ENCODE assay signal across 6 cellular contexts in genomic region chr17:75271955-75272847, GRCh38. TPM values are rescaled to one million over a fixed set of nuclear protein-coding genes. Genes with fewer than 3 reads are reported as not detected.
A peak's percentile ranks its signal among the peaks of the same experiment; 100 is the strongest.
DNase-seq lines count a peak whose midpoint lies in the region; TF ChIP-seq lines count a peak whose summit lies in the region.

No MANE protein-coding gene starts in this region.

- no peak for TF ChIP-seq RAD21 in neural cell (conservative IDR thresholded peaks at IDR 0.05)

- peak overlapping the region; percentile 75 for H3K9ac ChIP-seq in neural cell (ENCODE audit: low read length)

- TF ChIP-seq EP300 in neural cell (conservative IDR thresholded peaks at IDR 0.05; ENCODE audit: poor library complexity, severe bottlenecking) = no peak

- H3K9me2 ChIP-seq in neural cell (ENCODE audit: insufficient read depth, low read length) = no peaks in the 10 kb centered on the region

- H3K27me3 Mint-ChIP-seq in brain = no peaks in the 10 kb centered on the region

- peak overlapping the region; percentile 79 to 90 (median 84) for H3K4me3 Mint-ChIP-seq in brain

- peak overlapping the region; percentile 53 to 78 (median 67) for H3K27ac Mint-ChIP-seq in brain

- H3K4me3 ChIP-seq in neural cell (ENCODE audit: low read length) = peak overlapping the region; percentile 93

- H3K79me2 ChIP-seq in neural cell (replicated peaks; ENCODE audit: insufficient read depth, low read length) = no peaks in the 10 kb centered on the region

- peaks cover 37% of the 10 kb centered on the region for H3K4me1 Mint-ChIP-seq in brain

- peak; percentile 39 for DNase-seq in activated CD4-positive, alpha-beta T cell treated with anti-CD3 and anti-CD28 coated beads for 48 hours
- no peak for DNase-seq in activated CD4-positive, alpha-beta T cell treated with anti-CD3 and anti-CD28 coated beads for 4 hours
- DNase-seq in ecto neural progenitor cell (ENCODE audit: low spot score) (no peak), HCEC 1CT (no peak)

- H3K36me3 ChIP-seq in neural cell (ENCODE audit: insufficient read depth, low read length) = no peaks in the 10 kb centered on the region

- TF ChIP-seq CTCF in brain (conservative IDR thresholded peaks at IDR 0.05) = no peak
- TF ChIP-seq CTCF in neural cell (IDR thresholded peaks at IDR 0.05; ENCODE audit: poor library complexity, severe bottlenecking) = no peak

- peak overlapping the region; percentile 53 for H3K4me2 ChIP-seq in neural cell (ENCODE audit: low read length)

- no peaks in the 10 kb centered on the region for H4K20me1 ChIP-seq in neural cell (ENCODE audit: insufficient read depth)

- no peak overlapping the region for H2AFZ ChIP-seq in neural cell (ENCODE audit: low read depth, low read length)

- no peaks in the 10 kb centered on the region for H3K9me3 ChIP-seq in neural cell (ENCODE audit: low read length)

- H3K27ac ChIP-seq in neural cell (ENCODE audit: low read length) = no peak overlapping the region

- no peaks in the 10 kb centered on the region for H3K27me3 ChIP-seq in neural cell (ENCODE audit: insufficient read depth, low read depth, low read length)

- H3K36me3 Mint-ChIP-seq in brain = no peaks in the 10 kb centered on the region

- H3F3A ChIP-seq in neural cell (ENCODE audit: insufficient read depth, low read length, poor library complexity, severe bottlenecking) = no peaks in the 10 kb centered on the region

- H3K9me3 Mint-ChIP-seq in brain = no peaks in the 10 kb centered on the region

TF ChIP-seq in neural cell, 6 proteins besides CTCF, POLR2A, EP300 and RAD21:
- TF ChIP-seq POLR2AphosphoS5 (IDR thresholded peaks at IDR 0.05) = no peak
- no peak for TF ChIP-seq SMC3 (conservative IDR thresholded peaks at IDR 0.05; ENCODE audit: poor library complexity)
- no peak for TF ChIP-seq TAF1 (IDR thresholded peaks at IDR 0.05; ENCODE audit: low read depth)
- no peak for TF ChIP-seq REST (IDR thresholded peaks at IDR 0.05; ENCODE audit: borderline replicate concordance)
- no peak for TF ChIP-seq MXI1 (conservative IDR thresholded peaks at IDR 0.05; ENCODE audit: poor library complexity, severe bottlenecking)
- no peak for TF ChIP-seq EZH2 (IDR thresholded peaks at IDR 0.05; ENCODE audit: borderline replicate concordance, insufficient read depth, low read length, poor library complexity, severe bottlenecking)

RNA-seq across cellular contexts. Expression of gene MIF4GD, which starts 1.2 kb away (rescaled TPM):
- 47.6 TPM for polyA plus RNA-seq in brain (ENCODE audit: insufficient read depth, low read depth, low replicate concordance)
- 27.7 and 35.2 TPM in 2 replicates for polyA plus RNA-seq in neural cell
- polyA minus RNA-seq in neural cell = 21.1 and 27.3 TPM in 2 replicates

RNA-seq across cellular contexts. Expression of gene MRPS7, which starts 10.5 kb away (rescaled TPM):
- polyA plus RNA-seq in brain (ENCODE audit: insufficient read depth, low read depth, low replicate concordance) = 64.9 TPM
- polyA plus RNA-seq in neural cell = 50.6 and 63.3 TPM in 2 replicates
- 34.3 and 34.6 TPM in 2 replicates for polyA minus RNA-seq in neural cell

RNA-seq across cellular contexts. Expression of gene GGA3, which starts 10.8 kb away (rescaled TPM):
- polyA plus RNA-seq in brain (ENCODE audit: insufficient read depth, low read depth, low replicate concordance) = 25.2 TPM
- polyA plus RNA-seq in neural cell = 15.7 and 19.6 TPM in 2 replicates
- polyA minus RNA-seq in neural cell = 19.2 and 21.2 TPM in 2 replicates

RNA-seq across cellular contexts. Expression of gene SLC25A19, which starts 17.0 kb away (rescaled TPM):
- 22.0 TPM for polyA plus RNA-seq in brain (ENCODE audit: insufficient read depth, low read depth, low replicate concordance)
- 9.6 and 13.8 TPM in 2 replicates for polyA plus RNA-seq in neural cell
- 3.2 and 10.0 TPM in 2 replicates for polyA minus RNA-seq in neural cell
